ENCODE assay signal across 9 cellular contexts in genomic region chr1:68051475-68051874, GRCh38. TPM values are rescaled to one million over a fixed set of nuclear protein-coding genes. Genes with fewer than 3 reads are reported as not detected.
A peak's percentile ranks its signal among the peaks of the same experiment; 100 is the strongest.
DNase-seq lines count a peak whose midpoint lies in the region; ATAC-seq, FAIRE-seq and TF ChIP-seq lines count a peak whose summit lies in the region.
"Had no signal": no experiment of that assay in that cellular context is flagged by ENCODE, and none has a peak within 500 bp of the region (broad histone marks: within the 10 kb centered on the region; RNA-seq: fewer than 3 reads in every experiment).

No MANE protein-coding gene starts in this region.

- no peak for TF ChIP-seq POLR2A in HepG2 (IDR thresholded peaks at IDR 0.05; ENCODE audit: insufficient read depth in 1 of 2, low read depth in 2 of 2, low read length in 2 of 2)

- H3K4me1 ChIP-seq in endocrine pancreas (ENCODE audit: control insufficient read depth, insufficient read depth, low read length), result no peaks in the 10 kb centered on the region
- no peaks in the 10 kb centered on the region for H3K4me1 ChIP-seq in HepG2 (ENCODE audit: insufficient read depth, low read length)
- H3K4me1 ChIP-seq in thoracic aorta (ENCODE audit: control insufficient read depth in 1 of 2, low read depth in 2 of 2), result no peaks in the 10 kb centered on the region

- DNase-seq in NCI-H1092 (lab: John Stamatoyannopoulos, UW), result peak; percentile 78
- DNase-seq in HepG2 (ENCODE audit: low spot score), result no peak
- no peak for DNase-seq in thoracic aorta (ENCODE audit: low spot score)
- no peak for DNase-seq in activated CD4-positive, alpha-beta T cell treated with anti-CD3 and anti-CD28 coated beads, Interleukin-2, amount 50 U/mL, for 4 hours
- DNase-seq in superior temporal gyrus (ENCODE audit: extremely low spot score), result no peak
- DNase-seq in NCI-H446 treated with DMSO at 0.1 percent for 48 hours (lab: John Stamatoyannopoulos, UW), result no peak

- intact Hi-C loops in HepG2 (cut with micrococcal nuclease; ENCODE audit: unreplicated experiment), result no loop called here

- ATAC-seq in HepG2 (peak; percentile 38; the same call in 2 of the 3 replicates), thoracic aorta (ENCODE audit: insufficient number of reproducible peaks, low FRiP score, low read depth) (no peak), GM19463 (IDR thresholded peaks at IDR 0.05; ENCODE audit: unreplicated experiment) (no peak)

- no peak for TF ChIP-seq CTCF in HepG2 (CRISPR knock-in tag; IDR thresholded peaks at IDR 0.05)
- peak; percentile 40 for TF ChIP-seq CTCF in thoracic aorta (IDR thresholded peaks at IDR 0.05)

- no peak overlapping the region for H3K4me2 ChIP-seq in HepG2 (ENCODE audit: low read depth, low read length)

- FAIRE-seq in HepG2 (lab: Jason Lieb, UNC), result no peak
- FAIRE-seq: GM19239 had no signal

- no peaks in the 10 kb centered on the region for H3K79me2 ChIP-seq in HepG2 (ENCODE audit: insufficient read depth, low read length)

- H3K36me3 ChIP-seq in endocrine pancreas (ENCODE audit: control insufficient read depth, insufficient read depth, low read length) (no peaks in the 10 kb centered on the region), HepG2 (replicated peaks in 1 of 2; ENCODE audit: control insufficient read depth in 1 of 2, insufficient read depth in 2 of 2, low read length in 2 of 2) (no peaks in the 10 kb centered on the region), thoracic aorta (no peaks in the 10 kb centered on the region)

- H3K9ac ChIP-seq in endocrine pancreas (ENCODE audit: control insufficient read depth, insufficient read depth, low read length) (peak overlapping the region; percentile 33), HepG2 (ENCODE audit: insufficient read depth, low read depth, low read length) (no peak overlapping the region)

- no peak for TF ChIP-seq RAD21 in HepG2 (CRISPR knock-in tag; IDR thresholded peaks at IDR 0.05)

- CTCF ChIA-PET in HepG2 (lab: Yijun Ruan, JAX; ENCODE audit: low intra/inter-chr PET ratio, low total read pairs), result no interaction called here

- H3K27me3 ChIP-seq in endocrine pancreas (ENCODE audit: control insufficient read depth, insufficient read depth, low read length) (no peaks in the 10 kb centered on the region), HepG2 (ENCODE audit: control insufficient read depth in 1 of 2, insufficient read depth in 2 of 2, low read length in 2 of 2) (peaks cover 1 to 7% of the 10 kb centered on the region in 2 experiments; a peak in 1 of 5 replicates), thoracic aorta (replicated peaks; ENCODE audit: insufficient read depth) (no peaks in the 10 kb centered on the region)

- H3K9me3 ChIP-seq in endocrine pancreas (ENCODE audit: control insufficient read depth, low read length) (no peaks in the 10 kb centered on the region), HepG2 (ENCODE audit: low read length) (no peaks in the 10 kb centered on the region), thoracic aorta (no peaks in the 10 kb centered on the region)

- H3K27ac ChIP-seq in HepG2 (ENCODE audit: extremely low read length, insufficient read depth, low read length), result no peak overlapping the region
- no peak overlapping the region for H3K27ac ChIP-seq in thoracic aorta

- BruUV-seq in HepG2 (replicated peaks; lab: Mats Ljungman, UMichigan), result no TSS peak

- H3K4me3 ChIP-seq in endocrine pancreas (ENCODE audit: control insufficient read depth, insufficient read depth, low read length) (peak overlapping the region; percentile 84), HepG2 (replicated peaks in 1 of 3; ENCODE audit: insufficient read depth in 1 of 3, low read depth in 2 of 3, low read length in 3 of 3) (no peak overlapping the region), thoracic aorta (peak overlapping the region; percentile 69)

- no peak for TF ChIP-seq EP300 in HepG2 (IDR thresholded peaks at IDR 0.05; ENCODE audit: low read depth in 2 of 2, low read length in 2 of 2)
- TF ChIP-seq EP300 in HepG2 (CRISPR knock-in tag; IDR thresholded peaks at IDR 0.05; ENCODE audit: borderline replicate concordance), result no peak

- in situ Hi-C loops in HepG2 (cut with HindIII; ENCODE audit: extremely low pct_ligation_motif_present, low pct_unique_long_range_greater_than_20kb), result no loop called here

- no peaks in the 10 kb centered on the region for H4K20me1 ChIP-seq in HepG2 (ENCODE audit: insufficient read depth, low read length)

- 55% methylated on average over 26 of the region's 28 CpGs for WGBS in HepG2 (ENCODE audit: low lambda C conversion rate)

- H2AFZ ChIP-seq in HepG2 (ENCODE audit: low read length), result no peak overlapping the region

- POLR2A ChIA-PET in HepG2 (lab: Yijun Ruan, JAX), result no interaction called here

TF ChIP-seq in HepG2, 621 proteins besides CTCF, POLR2A, EP300 and RAD21:
- TF ChIP-seq KLF6 (CRISPR knock-in tag; IDR thresholded peaks at IDR 0.05) (no peak), TAF1 (CRISPR knock-in tag; IDR thresholded peaks at IDR 0.05) (no peak), PLSCR1 (CRISPR knock-in tag; IDR thresholded peaks at IDR 0.05; ENCODE audit: borderline replicate concordance) (no peak), ZNF460 (CRISPR knock-in tag; IDR thresholded peaks at IDR 0.05; ENCODE audit: borderline replicate concordance) (no peak), SP1 (IDR thresholded peaks at IDR 0.05) (no peak), SP1 (CRISPR knock-in tag; IDR thresholded peaks at IDR 0.05) (no peak), SCMH1 (CRISPR knock-in tag; IDR thresholded peaks at IDR 0.05; ENCODE audit: borderline replicate concordance) (no peak), NFE2 (CRISPR knock-in tag; IDR thresholded peaks at IDR 0.05) (no peak), HMGA1 (CRISPR knock-in tag; conservative IDR thresholded peaks at IDR 0.05) (no peak), FOXM1 (CRISPR knock-in tag; IDR thresholded peaks at IDR 0.05) (no peak), CENPT (CRISPR knock-in tag; IDR thresholded peaks at IDR 0.05; ENCODE audit: low read depth) (no peak), ZNF510 (CRISPR knock-in tag; IDR thresholded peaks at IDR 0.05; ENCODE audit: low read depth) (no peak), LRRFIP1 (CRISPR knock-in tag; conservative IDR thresholded peaks at IDR 0.05) (no peak)

RNA-seq across cellular contexts. Expression of gene DIRAS3, which starts 1.0 kb away (rescaled TPM):
- total RNA-seq in HepG2 (2016; rRNA removed; fragmentation: Illumina TruSeq; extraction: Trizol) (not detected in 2 replicates), thoracic aorta (1 to 10 TPM in 1 of 2 donors, not detected in 1; 4.6 TPM)
- not detected in 2 replicates for total RNA-seq in HepG2 (2016; cell fraction: cytosol; rRNA removed; fragmentation: Illumina TruSeq; extraction: Trizol; ENCODE audit: low read depth)
- total RNA-seq in HepG2 (2016; cell fraction: insoluble cytoplasmic fraction; rRNA removed; fragmentation: Illumina TruSeq; extraction: Trizol), result not detected in 2 replicates
- total RNA-seq in HepG2 (2016; cell fraction: membrane; rRNA removed; fragmentation: Illumina TruSeq; extraction: Trizol), result not detected in 2 replicates
- not detected in 2 replicates for total RNA-seq in HepG2 (2016; cell fraction: nucleus; rRNA removed; fragmentation: Illumina TruSeq; extraction: Trizol)
- polyA plus RNA-seq in HepG2 (2011; rRNA removed), result not detected in 2 replicates
- not detected in 2 replicates for polyA plus RNA-seq in HepG2 (2011; cell fraction: cytosol; rRNA removed)
- not detected in 2 replicates for polyA plus RNA-seq in HepG2 (2011; cell fraction: nucleus; rRNA removed)
- polyA plus RNA-seq in HepG2 (2012), result not detected in 2 replicates
- polyA plus RNA-seq in HepG2 (2016; cell fraction: cytosol; fragmentation: Illumina TruSeq; extraction: Trizol; ENCODE audit: low read depth), result not detected in 2 replicates
- not detected in 2 replicates for polyA plus RNA-seq in HepG2 (2016; cell fraction: insoluble cytoplasmic fraction; fragmentation: Illumina TruSeq; extraction: Trizol; ENCODE audit: low read depth)
- not detected in 2 replicates for polyA plus RNA-seq in HepG2 (2016; cell fraction: membrane; fragmentation: Illumina TruSeq; extraction: Trizol; ENCODE audit: low read depth)
- not detected in 2 replicates for polyA plus RNA-seq in HepG2 (2016; cell fraction: nucleus; fragmentation: Illumina TruSeq; extraction: Trizol; ENCODE audit: insufficient read depth, low read depth)
- 0.19 TPM in 1 of 2 replicates, not detected in the other for polyA minus RNA-seq in HepG2 (2011; rRNA and poly(A)+ RNA removed; ENCODE audit: low replicate concordance)
- polyA minus RNA-seq in HepG2 (2011; cell fraction: cytosol; rRNA and poly(A)+ RNA removed), result not detected in 2 replicates
- not detected in 2 replicates for polyA minus RNA-seq in HepG2 (2011; cell fraction: nucleus; rRNA and poly(A)+ RNA removed)

Comparison
In these comparisons a context has a peak if more than half of its experiments do, and no peak if none do; other contexts are left out.
1. H3K4me3 ChIP-seq: peak in endocrine pancreas (single experiment) and thoracic aorta (single experiment); none in HepG2 (0 of 3).